In the genomic region with DNA sequence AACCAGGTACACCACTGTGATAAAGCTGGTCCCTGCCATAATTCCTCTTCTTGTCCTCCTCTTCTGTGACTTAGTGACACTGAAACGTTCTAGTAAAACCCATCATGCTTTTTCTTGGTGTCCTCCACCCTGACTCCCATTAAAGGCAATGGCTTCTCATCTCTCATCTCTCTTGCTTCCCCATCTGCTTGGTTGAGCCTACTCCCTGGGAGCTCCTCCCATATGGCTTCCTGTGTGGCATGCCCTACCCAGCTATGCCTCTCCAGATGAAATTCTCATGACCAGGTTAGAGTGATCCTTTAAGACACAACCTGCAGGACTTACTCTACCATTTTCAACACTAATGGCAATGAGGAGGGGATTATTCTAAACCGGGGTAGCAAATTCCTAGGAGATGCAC, we compare ENCODE assay signal across 1 cellular context.
TF ChIP-seq lines count a peak whose summit lies in the region.

No MANE protein-coding gene starts in this region.

TF ChIP-seq in H1, 55 proteins besides CTCF, POLR2A, EP300 and RAD21:
- TF ChIP-seq EGR1 (IDR thresholded peaks at IDR 0.05; ENCODE audit: borderline replicate concordance, low read depth, low read length) = no peak
- no peak for TF ChIP-seq HDAC2 (IDR thresholded peaks at IDR 0.05; ENCODE audit: borderline replicate concordance in 1 of 2, low read depth in 2 of 2, low read length in 2 of 2)
- TF ChIP-seq NRF1 (IDR thresholded peaks at IDR 0.05; ENCODE audit: low read depth, low read length) = no peak
- no peak for TF ChIP-seq GABPA (IDR thresholded peaks at IDR 0.05; ENCODE audit: borderline replicate concordance, insufficient read depth, low read length)
- no peak for TF ChIP-seq EZH2 (IDR thresholded peaks at IDR 0.05; ENCODE audit: low read depth, low read length, severe bottlenecking)
- TF ChIP-seq POLR2AphosphoS5 (IDR thresholded peaks at IDR 0.05; ENCODE audit: low read depth, low read length) = no peak
- TF ChIP-seq SP1 (IDR thresholded peaks at IDR 0.05; ENCODE audit: low read depth, low read length) = no peak
- TF ChIP-seq RXRA (IDR thresholded peaks at IDR 0.05; ENCODE audit: insufficient read depth, low read depth, low read length) = no peak
- no peak for TF ChIP-seq TAF1 (IDR thresholded peaks at IDR 0.05; ENCODE audit: low read depth, low read length)
- TF ChIP-seq SIX5 (IDR thresholded peaks at IDR 0.05; ENCODE audit: low read depth, low read length) = no peak
- no peak for TF ChIP-seq POU5F1 (IDR thresholded peaks at IDR 0.05; ENCODE audit: low read depth, low read length)
- TF ChIP-seq, protein P1, sequence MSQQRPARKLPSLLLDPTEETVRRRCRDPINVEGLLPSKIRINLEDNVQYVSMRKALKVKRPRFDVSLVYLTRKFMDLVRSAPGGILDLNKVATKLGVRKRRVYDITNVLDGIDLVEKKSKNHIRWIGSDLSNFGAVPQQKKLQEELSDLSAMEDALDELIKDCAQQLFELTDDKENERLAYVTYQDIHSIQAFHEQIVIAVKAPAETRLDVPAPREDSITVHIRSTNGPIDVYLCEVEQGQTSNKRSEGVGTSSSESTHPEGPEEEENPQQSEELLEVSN (IDR thresholded peaks at IDR 0.05) = no peak
- TF ChIP-seq TAF7 (optimal IDR thresholded peaks at IDR 0.05; ENCODE audit: borderline replicate concordance, low read depth, low read length) = no peak
- no peak for TF ChIP-seq CBX8 (IDR thresholded peaks at IDR 0.05; ENCODE audit: borderline replicate concordance, low read depth, low read length)
- no peak for TF ChIP-seq JUND (IDR thresholded peaks at IDR 0.05; ENCODE audit: low read length)
- TF ChIP-seq, protein P2, sequence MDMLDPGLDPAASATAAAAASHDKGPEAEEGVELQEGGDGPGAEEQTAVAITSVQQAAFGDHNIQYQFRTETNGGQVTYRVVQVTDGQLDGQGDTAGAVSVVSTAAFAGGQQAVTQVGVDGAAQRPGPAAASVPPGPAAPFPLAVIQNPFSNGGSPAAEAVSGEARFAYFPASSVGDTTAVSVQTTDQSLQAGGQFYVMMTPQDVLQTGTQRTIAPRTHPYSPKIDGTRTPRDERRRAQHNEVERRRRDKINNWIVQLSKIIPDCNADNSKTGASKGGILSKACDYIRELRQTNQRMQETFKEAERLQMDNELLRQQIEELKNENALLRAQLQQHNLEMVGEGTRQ (IDR thresholded peaks at IDR 0.05; ENCODE audit: low read length) = no peak
- no peak for TF ChIP-seq HDAC6 (IDR thresholded peaks at IDR 0.05; ENCODE audit: low read depth, low read length)
- no peak for TF ChIP-seq BCL11A (IDR thresholded peaks at IDR 0.05; ENCODE audit: low read depth in 2 of 2, low read length in 2 of 2)
